13 cellular contexts compared by ENCODE assay signal in the genomic region with DNA sequence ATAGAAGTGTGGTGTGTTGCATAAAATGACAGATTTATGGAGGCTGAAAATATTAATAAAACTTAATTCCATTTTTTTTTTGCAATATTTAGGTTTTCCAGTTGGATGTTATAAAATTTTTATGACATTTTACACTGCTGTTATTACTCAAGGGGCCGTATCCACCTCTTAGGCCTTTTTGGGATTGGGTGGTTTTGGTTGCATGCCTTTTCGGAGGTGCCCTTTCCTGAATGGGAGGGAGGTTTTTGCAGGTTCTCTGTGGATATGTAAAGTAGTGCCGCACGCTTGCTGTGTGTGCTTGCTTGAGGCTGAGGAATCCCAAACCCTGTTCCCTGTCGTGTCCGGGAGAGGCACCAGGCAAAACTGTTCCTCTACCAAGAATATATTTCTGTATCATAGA. TPM values are rescaled to one million over a fixed set of nuclear protein-coding genes. Genes with fewer than 3 reads are reported as not detected.
DNase-seq lines count a peak whose midpoint lies in the region; ATAC-seq and TF ChIP-seq lines count a peak whose summit lies in the region.
"Had no signal": no experiment of that assay in that cellular context is flagged by ENCODE, and none has a peak within 500 bp of the region (broad histone marks: within the 10 kb centered on the region; RNA-seq: fewer than 3 reads in every experiment).

No MANE protein-coding gene starts in this region.

- H3K36me3 ChIP-seq in iPS-18a (ENCODE audit: control insufficient read depth, low read depth, low read length) = no peaks in the 10 kb centered on the region

- peaks cover 54% of the 10 kb centered on the region for H3K4me1 Mint-ChIP-seq in activated CD4-positive, alpha-beta T cell treated with anti-CD3 and anti-CD28 coated beads for 36 hours
- peaks cover 84% of the 10 kb centered on the region for H3K4me1 Mint-ChIP-seq in activated B cell treated with CpG ODN at 0.5 μM for 24 hours

- CTCF ChIA-PET in activated CD4-positive, alpha-beta T cell treated with anti-CD3 and anti-CD28 coated beads for 36 hours (lab: Charles Lee) = interaction anchor here (1.1 kb wide), 1 partner anchor 9 kb away, joined by 3 read pairs; no protein-coding TSS in a partner anchor
- CTCF ChIA-PET in activated B cell treated with CpG ODN at 0.5 μM for 24 hours (lab: Charles Lee) = no interaction called here

- peak overlapping the region; percentile 20 for H3K9ac ChIP-seq in iPS-18a (ENCODE audit: low read length)

- intact Hi-C loops in activated CD4-positive, alpha-beta T cell treated with anti-CD3 and anti-CD28 coated beads for 36 hours (cut with DNase I, micrococcal nuclease) = loop anchor here (5.0 to 10.0 kb wide), 5 partner anchors 143 to 1861 kb away; a partner anchor contains a TSS
- intact Hi-C loops in activated B cell treated with CpG ODN at 0.5 μM for 24 hours (cut with micrococcal nuclease) = loop anchor here (10.0 kb wide), 1 partner anchor 401 kb away; no protein-coding TSS in a partner anchor

- no peak for ATAC-seq in activated CD4-positive, alpha-beta T cell treated with anti-CD3 and anti-CD28 coated beads for 36 hours
- ATAC-seq in activated B cell treated with CpG ODN at 0.5 μM for 24 hours (ENCODE audit: low read depth) (no peak), GM19324 (IDR thresholded peaks at IDR 0.05; ENCODE audit: low FRiP score, unreplicated experiment) (no peak)

- H3K27me3 ChIP-seq in iPS-18a (ENCODE audit: control insufficient read depth, insufficient read depth, low read length) = no peaks in the 10 kb centered on the region
- H3K27me3 ChIP-seq: spleen had no signal

- no peaks in the 10 kb centered on the region for H3K27me3 Mint-ChIP-seq in activated CD4-positive, alpha-beta T cell treated with anti-CD3 and anti-CD28 coated beads for 36 hours
- H3K27me3 Mint-ChIP-seq in activated B cell treated with CpG ODN at 0.5 μM for 24 hours = no peaks in the 10 kb centered on the region

- peaks cover 64% of the 10 kb centered on the region for H3K4me1 ChIP-seq in iPS-18a (ENCODE audit: control insufficient read depth, low read depth, low read length)

- H3K9me3 ChIP-seq in iPS-18a (ENCODE audit: control insufficient read depth, low read depth, low read length) = no peaks in the 10 kb centered on the region
- H3K9me3 ChIP-seq: spleen had no signal

- POLR2A ChIA-PET in activated CD4-positive, alpha-beta T cell treated with anti-CD3 and anti-CD28 coated beads for 36 hours (lab: Charles Lee) = interaction anchor here (0.7 kb wide), 1 partner anchor 30 kb away, joined by 3 read pairs; no protein-coding TSS in a partner anchor
- POLR2A ChIA-PET in activated B cell treated with CpG ODN at 0.5 μM for 24 hours (lab: Charles Lee) = no interaction called here

- no peak overlapping the region for H3K27ac ChIP-seq in iPS-18a (ENCODE audit: low read length)

- no peaks in the 10 kb centered on the region for H3K9me3 Mint-ChIP-seq in activated CD4-positive, alpha-beta T cell treated with anti-CD3 and anti-CD28 coated beads for 36 hours (ENCODE audit: low read depth)
- H3K9me3 Mint-ChIP-seq in activated B cell treated with CpG ODN at 0.5 μM for 24 hours = no peaks in the 10 kb centered on the region

- DNase-seq in activated CD4-positive, alpha-beta T cell treated with anti-CD3 and anti-CD28 coated beads for 36 hours = no peak
- DNase-seq in activated CD4-positive, alpha-beta T cell treated with anti-CD3 and anti-CD28 coated beads for 4 hours = no peak
- no peak for DNase-seq in activated B cell treated with CpG ODN at 0.5 μM for 24 hours
- DNase-seq in superior temporal gyrus (ENCODE audit: extremely low spot score) = peak; percentile 11
- no peak for DNase-seq in NCI-H2227 treated with DMSO at 0.1 percent for 48 hours (lab: John Stamatoyannopoulos, UW)
- no peak for DNase-seq in DMS53 (lab: John Stamatoyannopoulos, UW)
- DNase-seq: GF-D8, GOT3, NCI-H1092, NCI-H524 treated with DMSO at 0.1 percent for 48 hours, spleen had no signal

- peak overlapping the region; percentile 34 for H3K27ac Mint-ChIP-seq in activated CD4-positive, alpha-beta T cell treated with anti-CD3 and anti-CD28 coated beads for 36 hours
- peak overlapping the region; percentile 75 for H3K27ac Mint-ChIP-seq in activated B cell treated with CpG ODN at 0.5 μM for 24 hours

- peak overlapping the region; percentile 3 for H3K4me3 Mint-ChIP-seq in activated CD4-positive, alpha-beta T cell treated with anti-CD3 and anti-CD28 coated beads for 36 hours
- peak overlapping the region; percentile 51 for H3K4me3 Mint-ChIP-seq in activated B cell treated with CpG ODN at 0.5 μM for 24 hours

- no peak for TF ChIP-seq CTCF in activated B cell treated with CpG ODN at 0.5 μM for 24 hours (IDR thresholded peaks at IDR 0.05)

- H3K4me3 ChIP-seq in iPS-18a (ENCODE audit: low read length) = peak overlapping the region; percentile 43

- peaks cover 18% of the 10 kb centered on the region for H3K36me3 Mint-ChIP-seq in activated CD4-positive, alpha-beta T cell treated with anti-CD3 and anti-CD28 coated beads for 36 hours (ENCODE audit: low read depth)
- H3K36me3 Mint-ChIP-seq in activated B cell treated with CpG ODN at 0.5 μM for 24 hours (ENCODE audit: low read depth) = peaks cover 33% of the 10 kb centered on the region

RNA-seq across cellular contexts. Expression of a gene that starts 6.8 kb away (rescaled TPM):
- 10 to 100 TPM; 42.2 to 53.6 TPM for total RNA-seq in activated CD4-positive, alpha-beta T cell treated with anti-CD3 and anti-CD28 coated beads for 36 hours
- total RNA-seq in activated B cell treated with CpG ODN at 0.5 μM for 24 hours = 194 and 248 TPM in 2 replicates
